In the genomic region with DNA sequence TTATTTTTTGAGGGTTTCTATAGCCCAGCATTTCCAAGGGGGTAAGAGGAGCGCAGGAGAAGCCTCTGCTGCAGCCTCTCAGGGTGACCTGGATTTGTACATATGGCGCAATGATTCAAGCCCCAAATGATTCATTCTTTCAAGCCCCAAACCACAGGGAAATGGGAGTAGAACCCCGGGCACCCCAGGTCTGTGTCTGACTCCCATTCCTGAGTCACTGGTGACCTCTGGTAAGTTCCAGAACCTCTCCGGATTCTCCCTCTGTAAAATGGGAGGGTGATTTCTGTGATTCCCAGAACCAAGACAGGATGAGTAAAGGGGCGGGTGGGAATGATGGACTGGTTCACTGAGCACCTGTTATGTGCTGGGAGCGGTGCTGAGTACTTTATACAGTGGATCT, we compare ENCODE assay signal across 16 cellular contexts. TPM values are rescaled to one million over a fixed set of nuclear protein-coding genes. Genes with fewer than 3 reads are reported as not detected.
A peak's percentile ranks its signal among the peaks of the same experiment; 100 is the strongest.
DNase-seq lines count a peak whose midpoint lies in the region; ATAC-seq, FAIRE-seq and TF ChIP-seq lines count a peak whose summit lies in the region.
"Had no signal": no experiment of that assay in that cellular context is flagged by ENCODE, and none has a peak within 500 bp of the region (broad histone marks: within the 10 kb centered on the region; RNA-seq: fewer than 3 reads in every experiment).

No MANE protein-coding gene starts in this region.

- no peak for FAIRE-seq in K562 (lab: Jason Lieb, UNC)

- H3K9ac ChIP-seq in K562 (ENCODE audit: insufficient read depth in 1 of 2, low read depth in 2 of 2, low read length in 2 of 2): no peak overlapping the region

- in situ Hi-C loops in K562 (cut with MboI): no loop called here

- no peak for TF ChIP-seq EP300 in K562 (IDR thresholded peaks at IDR 0.05; ENCODE audit: low read length)

- DNase-seq in CD14-positive monocyte (ENCODE audit: low spot score) (peak; percentile 59), M059J (ENCODE audit: low read depth) (peak; percentile 97), K562 (ENCODE audit: extremely low read depth in 1 of 4, low spot score in 3 of 4) (no peak), kidney tubule cell (ENCODE audit: low spot score) (peak; percentile 97), spleen (no peak), right atrium auricular region (ENCODE audit: low spot score) (no peak), midbrain (lab: John Stamatoyannopoulos, UW) (no peak), mucosa of gallbladder (ENCODE audit: low spot score) (no peak)
- DNase-seq: activated naive CD8-positive, alpha-beta T cell treated with anti-CD3 and anti-CD28 coated beads, Interleukin-2, amount 50 U/mL, for 24 hours; DMS 273 treated with DMSO at 0.1 percent for 48 hours; MM.1S; naive thymus-derived CD8-positive, alpha-beta T cell had no signal

- BruUV-seq in K562 (replicated peaks; lab: Mats Ljungman, UMichigan): no TSS peak

- peaks cover 22 to 82% of the 10 kb centered on the region in 2 experiments for H3K27me3 ChIP-seq in K562 (ENCODE audit: control insufficient read depth in 2 of 2, insufficient read depth in 2 of 2, low read length in 2 of 2)
- peaks cover 0 to 12% (median 0%) of the 10 kb centered on the region in 7 donors for H3K27me3 ChIP-seq in spleen (replicated peaks in 1 of 7)
- H3K27me3 ChIP-seq in right atrium auricular region: no peaks in the 10 kb centered on the region

- H4K20me1 ChIP-seq in K562 (replicated peaks; ENCODE audit: control insufficient read depth, insufficient read depth, low read length): peaks cover 13% of the 10 kb centered on the region

- no peaks in the 10 kb centered on the region for H3K9me3 Mint-ChIP-seq in CD14-positive monocyte
- H3K9me3 Mint-ChIP-seq: activated naive CD8-positive, alpha-beta T cell treated with anti-CD3 and anti-CD28 coated beads, Interleukin-2, amount 50 U/mL, for 24 hours; naive thymus-derived CD8-positive, alpha-beta T cell had no signal

- H3K9me3 ChIP-seq in K562 (replicated peaks; ENCODE audit: control insufficient read depth, insufficient read depth, low read depth, low read length): no peaks in the 10 kb centered on the region
- no peaks in the 10 kb centered on the region for H3K9me3 ChIP-seq in spleen
- H3K9me3 ChIP-seq in right atrium auricular region: no peaks in the 10 kb centered on the region
- H3K9me3 ChIP-seq: thoracic aorta had no signal

- H2AFZ ChIP-seq in K562 (ENCODE audit: low read depth, low read length): no peak overlapping the region

- no peaks in the 10 kb centered on the region for H3K79me2 ChIP-seq in K562 (ENCODE audit: control insufficient read depth, insufficient read depth, low read length)

- POLR2A ChIA-PET in K562 (lab: Yijun Ruan, JAX): interaction anchor here (0.6 to 0.7 kb wide), 4 partner anchors 36 to 921 kb away, joined by 3 to 4 read pairs (median 3); no protein-coding TSS in a partner anchor

- H3K9me1 ChIP-seq in K562 (ENCODE audit: control insufficient read depth, insufficient read depth, low read length): no peaks in the 10 kb centered on the region

- TF ChIP-seq RAD21 in K562 (CRISPR knock-in tag; conservative IDR thresholded peaks at IDR 0.05 in 1 of 2, IDR thresholded peaks at IDR 0.05 in 1 of 2): no peak

- peaks cover 0 to 9% (median 5%) of the 10 kb centered on the region in 3 donors for H3K27me3 Mint-ChIP-seq in CD14-positive monocyte (ENCODE audit: low read depth in 3 of 3)

- CTCF ChIA-PET in K562 (lab: Yijun Ruan, JAX; ENCODE audit: low intra/inter-chr PET ratio): no interaction called here

- H3K4me3 ChIP-seq in K562 (no peak overlapping the region), spleen (no peak overlapping the region), right atrium auricular region (no peak overlapping the region)
- H3K4me3 ChIP-seq: thoracic aorta had no signal

- 1% methylated on average over 6 of the region's 6 CpGs for WGBS in K562 (ENCODE audit: insufficient coverage, low coverage, missing lambda C conversion rate)
- 62 to 90% (median 73%) methylated on average over 6 of the region's 6 CpGs for WGBS in spleen, 5 donors

- H3K36me3 ChIP-seq in K562 (ENCODE audit: control insufficient read depth, insufficient read depth, low read length) (no peaks in the 10 kb centered on the region), spleen (no peaks in the 10 kb centered on the region), right atrium auricular region (no peaks in the 10 kb centered on the region)
- H3K36me3 ChIP-seq: thoracic aorta had no signal

- H3K4me1 ChIP-seq in K562 (replicated peaks in 1 of 2; ENCODE audit: control insufficient read depth in 2 of 2, insufficient read depth in 2 of 2, low read length in 2 of 2): no peaks in the 10 kb centered on the region
- peaks cover 0 to 22% (median 3%) of the 10 kb centered on the region in 6 donors for H3K4me1 ChIP-seq in spleen
- H3K4me1 ChIP-seq in right atrium auricular region: peaks cover 0 to 22% of the 10 kb centered on the region in 2 donors

- no peak overlapping the region for H3K4me3 Mint-ChIP-seq in CD14-positive monocyte
- H3K4me3 Mint-ChIP-seq: activated naive CD8-positive, alpha-beta T cell treated with anti-CD3 and anti-CD28 coated beads, Interleukin-2, amount 50 U/mL, for 24 hours had no signal

- peak overlapping the region in 4 of 7 donors; percentile 3 to 62 (median 52) for H3K27ac Mint-ChIP-seq in CD14-positive monocyte
- H3K27ac Mint-ChIP-seq: activated naive CD8-positive, alpha-beta T cell treated with anti-CD3 and anti-CD28 coated beads, Interleukin-2, amount 50 U/mL, for 24 hours; naive thymus-derived CD8-positive, alpha-beta T cell had no signal

- H3K4me1 Mint-ChIP-seq in CD14-positive monocyte: peaks cover 32% of the 10 kb centered on the region

- H3K27ac ChIP-seq in K562 (ENCODE audit: extremely low read depth, low read depth, low read length) (no peak overlapping the region), spleen (no peak overlapping the region), right atrium auricular region (no peak overlapping the region)
- H3K27ac ChIP-seq: HL-60, thoracic aorta, VCaP had no signal

- intact Hi-C loops in CD14-positive monocyte (cut with micrococcal nuclease): no loop called here
- intact Hi-C loops in K562 (cut with micrococcal nuclease): no loop called here
- intact Hi-C loops in spleen (cut with DNase I; ENCODE audit: low total_unique reads): no loop called here

- no peak for TF ChIP-seq CTCF in CD14-positive monocyte (IDR thresholded peaks at IDR 0.05)
- TF ChIP-seq CTCF in K562 (IDR thresholded peaks at IDR 0.05 in 2 of 3, conservative IDR thresholded peaks at IDR 0.05 in 1 of 3; ENCODE audit: insufficient read depth in 2 of 3, low read depth in 1 of 3, low read length in 3 of 3): no peak
- TF ChIP-seq CTCF in spleen (IDR thresholded peaks at IDR 0.05 in 8 of 11, conservative IDR thresholded peaks at IDR 0.05 in 3 of 11): no peak
- no peak for TF ChIP-seq CTCF in right atrium auricular region (IDR thresholded peaks at IDR 0.05)

- H3K4me2 ChIP-seq in K562 (ENCODE audit: insufficient read depth, low read length): no peak overlapping the region

- ATAC-seq in K562: no peak
- ATAC-seq: activated naive CD8-positive, alpha-beta T cell treated with anti-CD3 and anti-CD28 coated beads, Interleukin-2, amount 50 U/mL, for 24 hours; naive thymus-derived CD8-positive, alpha-beta T cell; sciatic nerve had no signal

- no peaks in the 10 kb centered on the region for H3K36me3 Mint-ChIP-seq in CD14-positive monocyte
- H3K36me3 Mint-ChIP-seq: naive thymus-derived CD8-positive, alpha-beta T cell had no signal

- no peak for TF ChIP-seq POLR2A in K562 (conservative IDR thresholded peaks at IDR 0.05)
- TF ChIP-seq POLR2A in spleen (IDR thresholded peaks at IDR 0.05): no peak

RNA-seq across cellular contexts. Expression of a gene that starts 20.1 kb away (rescaled TPM):
- polyA plus RNA-seq in CD14-positive monocyte (not detected), K562 (2011; rRNA removed) (not detected in 2 replicates), K562 (2014; fragmentation: Illumina TruSeq; extraction: Trizol) (0.03 TPM in 1 of 2 replicates, not detected in the other), K562 (2014; fragmentation: Nextera tagmentation; extraction: Ambion mirVana) (not detected), K562 (2014; rRNA removed) (not detected in 2 replicates), spleen (under 1 TPM in 2 of 3 donors, not detected in 1; 0.02 to 0.03 TPM)
- 0.07 TPM in 1 of 2 replicates, not detected in the other for total RNA-seq in M059J (2014; rRNA removed; shearing (Covaris generic))
- total RNA-seq in K562 (2011; cell fraction: chromatin; rRNA removed; ENCODE audit: low replicate concordance): not detected in 2 replicates
- total RNA-seq in K562 (2011; cell fraction: nucleolus; rRNA removed): not detected in 2 replicates
- total RNA-seq in K562 (2011; cell fraction: nucleoplasm; rRNA removed): not detected in 2 replicates
- total RNA-seq in K562 (2014; rRNA removed) (not detected in 2 replicates), K562 (2014; rRNA removed; fragmentation: Illumina TruSeq; extraction: Trizol) (not detected in 2 replicates), K562 (2015; rRNA removed; fragmentation: Illumina TruSeq; extraction: Trizol) (not detected in 2 replicates), K562 (2021) (not detected in 2 replicates), spleen (not detected), right atrium auricular region (10 to 100 TPM; 24.4 to 35.4 TPM), mucosa of gallbladder (1.3 TPM)
- not detected in 2 replicates for polyA plus RNA-seq in K562 (2011; cell fraction: cytosol; rRNA removed)
- 0.13 TPM in 1 of 2 replicates, not detected in the other for polyA plus RNA-seq in K562 (2011; cell fraction: nucleus; rRNA removed)
- 0.01 and 0.03 TPM in 2 replicates for polyA plus RNA-seq in K562 (2012)
- polyA minus RNA-seq in K562 (2011; rRNA and poly(A)+ RNA removed): not detected in 2 replicates
- not detected in 2 replicates for polyA minus RNA-seq in K562 (2011; cell fraction: cytosol; rRNA and poly(A)+ RNA removed)
- under 0.01 TPM in 1 of 2 replicates, not detected in the other for polyA minus RNA-seq in K562 (2011; cell fraction: nucleus; rRNA and poly(A)+ RNA removed)
- total RNA-seq: naive thymus-derived CD8-positive, alpha-beta T cell; sciatic nerve had no signal
- polyA plus RNA-seq: naive thymus-derived CD8-positive, alpha-beta T cell had no signal

RNA-seq across cellular contexts. Expression of a gene that starts 39.8 kb away (rescaled TPM):
- polyA plus RNA-seq in CD14-positive monocyte: under 1 TPM; 0.41 to 0.52 TPM
- total RNA-seq in M059J (2014; rRNA removed; shearing (Covaris generic)): 0.44 and 0.69 TPM in 2 replicates
- total RNA-seq in K562 (2011; cell fraction: chromatin; rRNA removed; ENCODE audit: low replicate concordance): 0.21 TPM in 1 of 2 replicates, not detected in the other
- 0.17 TPM in 1 of 2 replicates, not detected in the other for total RNA-seq in K562 (2011; cell fraction: nucleolus; rRNA removed)
- total RNA-seq in K562 (2011; cell fraction: nucleoplasm; rRNA removed): not detected in 2 replicates
- total RNA-seq in K562 (2014; rRNA removed): not detected in 2 replicates
- 0.07 TPM in 1 of 2 replicates, not detected in the other for total RNA-seq in K562 (2014; rRNA removed; fragmentation: Illumina TruSeq; extraction: Trizol)
- not detected in 2 replicates for total RNA-seq in K562 (2015; rRNA removed; fragmentation: Illumina TruSeq; extraction: Trizol)
- total RNA-seq in K562 (2021): not detected in 2 replicates
- polyA plus RNA-seq in K562 (2011; rRNA removed): 0.09 and 0.29 TPM in 2 replicates
- 0.31 TPM in 1 of 2 replicates, not detected in the other for polyA plus RNA-seq in K562 (2011; cell fraction: cytosol; rRNA removed)
- polyA plus RNA-seq in K562 (2011; cell fraction: nucleus; rRNA removed): 0.04 and 0.28 TPM in 2 replicates
- polyA plus RNA-seq in K562 (2012): 0.04 and 0.17 TPM in 2 replicates
- polyA plus RNA-seq in K562 (2014; fragmentation: Illumina TruSeq; extraction: Trizol): 0.12 TPM in 1 of 2 replicates, not detected in the other
- under 1 TPM; 0.03 to 0.06 TPM for polyA plus RNA-seq in K562 (2014; fragmentation: Nextera tagmentation; extraction: Ambion mirVana)
- polyA plus RNA-seq in K562 (2014; rRNA removed): not detected in 2 replicates
- polyA minus RNA-seq in K562 (2011; rRNA and poly(A)+ RNA removed): 0.14 and 0.42 TPM in 2 replicates
- not detected in 2 replicates for polyA minus RNA-seq in K562 (2011; cell fraction: cytosol; rRNA and poly(A)+ RNA removed)
- polyA minus RNA-seq in K562 (2011; cell fraction: nucleus; rRNA and poly(A)+ RNA removed): 0.13 TPM in 1 of 2 replicates, not detected in the other
- total RNA-seq in spleen: 1 to 10 TPM in 6 of 7 donors, under 1 TPM in 1; 0.34 to 3.2 (median 2.6) TPM
- 1 to 10 TPM in 1 of 3 donors, under 1 TPM in 2; 0.67 to 2.0 (median 0.85) TPM for polyA plus RNA-seq in spleen
- total RNA-seq in right atrium auricular region: 1 to 10 TPM; 4.8 to 5.1 TPM
- 18.7 TPM for total RNA-seq in mucosa of gallbladder
- total RNA-seq: naive thymus-derived CD8-positive, alpha-beta T cell had no signal
- polyA plus RNA-seq: naive thymus-derived CD8-positive, alpha-beta T cell had no signal

Comparison
In these comparisons a context has a peak if more than half of its experiments do, and no peak if none do; other contexts are left out.
1. DNase-seq: peak in CD14-positive monocyte (single experiment), M059J (single experiment) and kidney tubule cell (single experiment); none in K562 (0 of 4), spleen (single experiment), right atrium auricular region (single experiment), midbrain (single experiment) and mucosa of gallbladder (single experiment).
2. RNA of a gene that starts 20.1 kb away (total RNA-seq): 24.4 to 35.4 TPM in right atrium auricular region; 1.3 TPM in mucosa of gallbladder (single experiment), 0.07 TPM in M059J, not detected in K562 and not detected in spleen; every median in the first group is over 10 times any median in the second.